Comparison of ENCODE assay signal across 7 cellular contexts in genomic region chr3:27312044-27312668, GRCh38. TPM values are rescaled to one million over a fixed set of nuclear protein-coding genes. Genes with fewer than 3 reads are reported as not detected.
DNase-seq lines count a peak whose midpoint lies in the region; ATAC-seq, FAIRE-seq and TF ChIP-seq lines count a peak whose summit lies in the region.

No MANE protein-coding gene starts in this region.

- DNase-seq in EL (peak; percentile 83), NCI-H526 (lab: John Stamatoyannopoulos, UW) (peak; percentile 74 to 81), GM12878 (ENCODE audit: low read depth, low spot score) (peak; percentile 15), iPS DF 4.7 (ENCODE audit: extremely low read depth, low spot score) (peak; percentile 72)

- no peaks in the 10 kb centered on the region for H3K9me3 Mint-ChIP-seq in stimulated activated memory B cell treated with anti-CD40 and anti-IgM and Interleukin-4, amounts not matched to agents 10 μg/mL and 1 μg/mL and 100 μg/mL, for 72 hours

- WGBS in GM12878 (ENCODE audit: insufficient coverage, insufficient replicate concordance, low lambda C conversion rate, missing lambda C conversion rate): 7% methylated on average over 5 of the region's 5 CpGs

- in situ Hi-C loops in GM12878 (cut with MboI): loop anchor here (5.0 to 10.0 kb wide), 2 partner anchors 370 to 1023 kb away; no protein-coding TSS in a partner anchor

- peak; percentile 98 for ATAC-seq in GM19351 (IDR thresholded peaks at IDR 0.05; ENCODE audit: unreplicated experiment)
- ATAC-seq in HG03196 (IDR thresholded peaks at IDR 0.05; ENCODE audit: unreplicated experiment): peak; percentile 87
- ATAC-seq in GM12878: peak; percentile 94
- peak; percentile 47 for ATAC-seq in stimulated activated memory B cell treated with anti-CD40 and anti-IgM and Interleukin-4, amounts not matched to agents 10 μg/mL and 1 μg/mL and 100 μg/mL, for 72 hours

- no peak for TF ChIP-seq EP300 in GM12878 (IDR thresholded peaks at IDR 0.05; ENCODE audit: borderline replicate concordance in 1 of 2, control insufficient read depth in 1 of 2, low read depth in 2 of 2, low read length in 2 of 2)

- no peak overlapping the region for H3K9ac ChIP-seq in GM12878 (ENCODE audit: control insufficient read depth, insufficient read depth, low read length)

- peak; percentile 98 for FAIRE-seq in GM12878 (lab: Jason Lieb, UNC)

- no peaks in the 10 kb centered on the region for H3K27me3 ChIP-seq in GM12878 (replicated peaks in 1 of 2; ENCODE audit: control insufficient read depth in 2 of 2, insufficient read depth in 2 of 2, low read length in 1 of 2)

- no peak overlapping the region for H3K4me3 ChIP-seq in GM12878

- H3K36me3 ChIP-seq in GM12878 (ENCODE audit: control insufficient read depth in 2 of 2, insufficient read depth in 2 of 2, low read length in 1 of 2): no peaks in the 10 kb centered on the region

- H3K27ac ChIP-seq in GM12878 (ENCODE audit: control insufficient read depth, insufficient read depth): no peak overlapping the region

- POLR2A ChIA-PET in GM12878 (lab: Charles Lee): interaction anchor here (0.5 kb wide), 1 partner anchor 609 kb away, joined by 8 read pairs; no protein-coding TSS in a partner anchor

- intact Hi-C loops in GM12878 (cut with micrococcal nuclease; ENCODE audit: unreplicated experiment): loop anchor here (1.0 to 2.0 kb wide), 3 partner anchors 155 to 369 kb away; no protein-coding TSS in a partner anchor

- no peaks in the 10 kb centered on the region for H3K4me1 Mint-ChIP-seq in stimulated activated memory B cell treated with anti-CD40 and anti-IgM and Interleukin-4, amounts not matched to agents 10 μg/mL and 1 μg/mL and 100 μg/mL, for 72 hours

- H3K4me3 Mint-ChIP-seq in stimulated activated memory B cell treated with anti-CD40 and anti-IgM and Interleukin-4, amounts not matched to agents 10 μg/mL and 1 μg/mL and 100 μg/mL, for 72 hours: no peak overlapping the region

- H3K79me2 ChIP-seq in GM12878 (ENCODE audit: control insufficient read depth, insufficient read depth, low read length): no peaks in the 10 kb centered on the region

- SMC1A ChIA-PET in GM12878 (lab: Charles Lee; ENCODE audit: uncharacterized antibody, unreplicated experiment): interaction anchor here (0.7 to 4.2 kb wide), 10 partner anchors 9 to 1388 kb away, joined by 3 to 15 read pairs (median 4); no protein-coding TSS in a partner anchor

- TF ChIP-seq CTCF in GM12878 (IDR thresholded peaks at IDR 0.05 in 2 of 3, conservative IDR thresholded peaks at IDR 0.05 in 1 of 3; ENCODE audit: control insufficient read depth in 2 of 3, extremely low read depth in 1 of 3, insufficient read depth in 1 of 3, low read depth in 3 of 3, low read length in 3 of 3): peak; percentile 64 to 77 (median 76); a peak in 5 of 6 replicates

- no TSS peak for BruUV-seq in GM12878 (replicated peaks; lab: Mats Ljungman, UMichigan)

- TF ChIP-seq POLR2A in GM12878 (IDR thresholded peaks at IDR 0.05; ENCODE audit: low read depth, low read length): no peak

- TF ChIP-seq RAD21 in GM12878 (IDR thresholded peaks at IDR 0.05; ENCODE audit: insufficient read depth, low read depth, low read length): peak; percentile 83

- no peaks in the 10 kb centered on the region for H3K4me1 ChIP-seq in GM12878 (ENCODE audit: control insufficient read depth, insufficient read depth, low read length)

- no peaks in the 10 kb centered on the region for H3K9me3 ChIP-seq in GM12878 (replicated peaks; ENCODE audit: control insufficient read depth, insufficient read depth, low read length)

- no peaks in the 10 kb centered on the region for H3K36me3 Mint-ChIP-seq in stimulated activated memory B cell treated with anti-CD40 and anti-IgM and Interleukin-4, amounts not matched to agents 10 μg/mL and 1 μg/mL and 100 μg/mL, for 72 hours

- H3K4me2 ChIP-seq in GM12878 (ENCODE audit: control insufficient read depth, insufficient read depth): no peak overlapping the region

- no peaks in the 10 kb centered on the region for H3K27me3 Mint-ChIP-seq in stimulated activated memory B cell treated with anti-CD40 and anti-IgM and Interleukin-4, amounts not matched to agents 10 μg/mL and 1 μg/mL and 100 μg/mL, for 72 hours

- CTCF ChIA-PET in GM12878 (lab: Yijun Ruan, JAX): interaction anchor here (0.5 to 6.3 kb wide), 11 partner anchors 10 to 1009 kb away, joined by 3 to 58 read pairs (median 3); no protein-coding TSS in a partner anchor

- RAD21 ChIA-PET in GM12878 (lab: Charles Lee; ENCODE audit: unreplicated experiment): interaction anchor here (0.5 to 4.6 kb wide), 5 partner anchors 80 to 369 kb away, joined by 3 to 21 read pairs (median 3); no protein-coding TSS in a partner anchor

- H4K20me1 ChIP-seq in GM12878 (ENCODE audit: control insufficient read depth, insufficient read depth): no peaks in the 10 kb centered on the region

- H3K27ac Mint-ChIP-seq in stimulated activated memory B cell treated with anti-CD40 and anti-IgM and Interleukin-4, amounts not matched to agents 10 μg/mL and 1 μg/mL and 100 μg/mL, for 72 hours: no peak overlapping the region

- H2AFZ ChIP-seq in GM12878 (ENCODE audit: control insufficient read depth, low read depth, low read length): no peak overlapping the region

TF ChIP-seq in GM12878, 131 proteins besides CTCF, POLR2A, EP300 and RAD21 (continues in another document):
- TF ChIP-seq BCL11A (IDR thresholded peaks at IDR 0.05; ENCODE audit: low read depth, low read length): no peak
- TF ChIP-seq CREB1 (IDR thresholded peaks at IDR 0.05; ENCODE audit: low read depth): no peak
- TF ChIP-seq PRDM15 (CRISPR knock-in tag; IDR thresholded peaks at IDR 0.05): no peak
- TF ChIP-seq SMARCA5 (IDR thresholded peaks at IDR 0.05): peak; percentile 54; the same call in 1 of the 2 replicates
- TF ChIP-seq IRF5 (IDR thresholded peaks at IDR 0.05; ENCODE audit: borderline replicate concordance): no peak
- TF ChIP-seq ZNF384 (IDR thresholded peaks at IDR 0.05; ENCODE audit: borderline replicate concordance, low read depth, low read length): peak; percentile 17; the same call in 1 of the 2 replicates
- TF ChIP-seq ZNF217 (IDR thresholded peaks at IDR 0.05): no peak

RNA-seq across cellular contexts. Expression of gene NEK10, which starts 57.0 kb away (rescaled TPM):
- 3.4 and 4.3 TPM in 2 replicates for total RNA-seq in GM12878 (2013; cell fraction: nucleolus; rRNA removed)
- 0.11 and 0.17 TPM in 2 replicates for total RNA-seq in GM12878 (2014; rRNA removed)
- total RNA-seq in GM12878 (2014; rRNA removed; fragmentation: Illumina TruSeq; extraction: Trizol): 0.18 and 0.37 TPM in 2 replicates
- total RNA-seq in GM12878 (2021): 0.15 and 0.29 TPM in 2 replicates
- polyA plus RNA-seq in GM12878 (2011; ENCODE audit: low read depth): not detected
- polyA plus RNA-seq in GM12878 (2011; rRNA removed): 0.19 and 0.45 TPM in 2 replicates
- polyA plus RNA-seq in GM12878 (2011; cell fraction: cytosol; rRNA removed): 0.18 and 0.36 TPM in 2 replicates
- 0.79 and 0.97 TPM in 2 replicates for polyA plus RNA-seq in GM12878 (2011; cell fraction: nucleus; rRNA removed)
- polyA plus RNA-seq in GM12878 (2012): 0.08 and 0.31 TPM in 2 replicates
- polyA plus RNA-seq in GM12878 (2014; fragmentation: Illumina TruSeq; extraction: Trizol): 0.09 TPM in 1 of 2 replicates, not detected in the other
- not detected for polyA plus RNA-seq in GM12878 (2014; fragmentation: Nextera tagmentation; extraction: Ambion mirVana)
- 0.06 and 0.09 TPM in 2 replicates for polyA plus RNA-seq in GM12878 (2014; rRNA removed)
- polyA plus RNA-seq in GM12878 (2016; fragmentation: Nextera tagmentation; extraction: Ambion mirVana): under 1 TPM; 0.12 to 0.40 TPM
- 1.9 and 2.0 TPM in 2 replicates for polyA minus RNA-seq in GM12878 (2011; rRNA and poly(A)+ RNA removed)
- not detected in 2 replicates for polyA minus RNA-seq in GM12878 (2011; cell fraction: cytosol; rRNA and poly(A)+ RNA removed)
- polyA minus RNA-seq in GM12878 (2011; cell fraction: nucleus; rRNA and poly(A)+ RNA removed): 1.9 and 5.3 TPM in 2 replicates

Comparison
In these comparisons a context has a peak if more than half of its experiments do, and no peak if none do; other contexts are left out.
1. DNase-seq: peak in every context shown above with its lines; median percentile 83 in EL; 78 in NCI-H526; 72 in iPS DF 4.7; 15 in GM12878.
2. ATAC-seq: peak in every context shown above with its lines; median percentile 98 in GM19351; 94 in GM12878; 87 in HG03196; 47 in stimulated activated memory B cell treated with anti-CD40 and anti-IgM and Interleukin-4, amounts not matched to agents 10 μg/mL and 1 μg/mL and 100 μg/mL, for 72 hours.